Comparison of ENCODE assay signal across 15 cellular contexts in genomic region chr6:108656834-108657233, GRCh38.
DNase-seq lines count a peak whose midpoint lies in the region; ATAC-seq and TF ChIP-seq lines count a peak whose summit lies in the region.
"Had no signal": no experiment of that assay in that cellular context is flagged by ENCODE, and none has a peak within 500 bp of the region (broad histone marks: within the 10 kb centered on the region; RNA-seq: fewer than 3 reads in every experiment).

No MANE protein-coding gene starts in this region.

- TF ChIP-seq EP300 in stomach (IDR thresholded peaks at IDR 0.05), result no peak

- ATAC-seq in T-helper 17 cell (no peak), GM18858 (IDR thresholded peaks at IDR 0.05; ENCODE audit: unreplicated experiment) (no peak)
- ATAC-seq: stimulated activated naive B cell treated with anti-CD40 and anti-IgM and Interleukin-4, amounts not matched to agents 10 μg/mL and 1 μg/mL and 100 μg/mL, for 72 hours had no signal

- H3K27me3 Mint-ChIP-seq in chondrocyte (ENCODE audit: low read depth) (no peaks in the 10 kb centered on the region), mesothelial cell of epicardium (ENCODE audit: low read depth) (no peaks in the 10 kb centered on the region), T-helper 17 cell (no peaks in the 10 kb centered on the region)
- H3K27me3 Mint-ChIP-seq in activated T-cell treated with anti-CD3 and anti-CD28 coated beads, Interleukin-2, amount 50 U/mL, for 24 hours, result no peaks in the 10 kb centered on the region
- H3K27me3 Mint-ChIP-seq: activated naive CD4-positive, alpha-beta T cell treated with anti-CD3 and anti-CD28 coated beads, Interleukin-2, amount 50 U/mL, for 24 hours; IgD-negative memory B cell; stimulated activated naive B cell treated with anti-CD40 and anti-IgM and Interleukin-4, amounts not matched to agents 10 μg/mL and 1 μg/mL and 100 μg/mL, for 72 hours had no signal

- H3K4me3 ChIP-seq in stomach, result peak overlapping the region; percentile 7 to 25 (median 18)
- no peak overlapping the region for H3K4me3 ChIP-seq in HAP-1

- 19 to 50% (median 36%) methylated on average over 2 of the region's 2 CpGs for WGBS in stomach, 5 donors

- TF ChIP-seq CTCF in chondrocyte (IDR thresholded peaks at IDR 0.05) (no peak), mesothelial cell of epicardium (IDR thresholded peaks at IDR 0.05; ENCODE audit: unreplicated experiment) (no peak), stomach (IDR thresholded peaks at IDR 0.05) (no peak)

- H3K27ac ChIP-seq in stomach, result peak overlapping the region; percentile 39 to 87 (median 77)
- H3K27ac ChIP-seq: parathyroid adenoma, VCaP had no signal

- H3K27me3 ChIP-seq in stomach (no peaks in the 10 kb centered on the region), HAP-1 (ENCODE audit: low read depth) (no peaks in the 10 kb centered on the region)

- H3K9me3 Mint-ChIP-seq in chondrocyte (ENCODE audit: low read depth) (peaks cover 3% of the 10 kb centered on the region), mesothelial cell of epicardium (peaks cover 5% of the 10 kb centered on the region)
- no peaks in the 10 kb centered on the region for H3K9me3 Mint-ChIP-seq in activated T-cell treated with anti-CD3 and anti-CD28 coated beads, Interleukin-2, amount 50 U/mL, for 24 hours
- H3K9me3 Mint-ChIP-seq: activated naive CD4-positive, alpha-beta T cell treated with anti-CD3 and anti-CD28 coated beads, Interleukin-2, amount 50 U/mL, for 24 hours; IgD-negative memory B cell had no signal

- H3K36me3 Mint-ChIP-seq in chondrocyte (ENCODE audit: low read depth) (no peaks in the 10 kb centered on the region), mesothelial cell of epicardium (peaks cover 5% of the 10 kb centered on the region), T-helper 17 cell (ENCODE audit: low read depth) (no peaks in the 10 kb centered on the region)
- no peaks in the 10 kb centered on the region for H3K36me3 Mint-ChIP-seq in activated T-cell treated with anti-CD3 and anti-CD28 coated beads, Interleukin-2, amount 50 U/mL, for 24 hours (ENCODE audit: low read depth)
- H3K36me3 Mint-ChIP-seq: activated naive CD4-positive, alpha-beta T cell treated with anti-CD3 and anti-CD28 coated beads, Interleukin-2, amount 50 U/mL, for 24 hours; stimulated activated naive B cell treated with anti-CD40 and anti-IgM and Interleukin-4, amounts not matched to agents 10 μg/mL and 1 μg/mL and 100 μg/mL, for 72 hours had no signal

- H3K4me1 Mint-ChIP-seq in chondrocyte (ENCODE audit: low read depth) (peaks cover 80% of the 10 kb centered on the region), mesothelial cell of epicardium (peaks cover 69% of the 10 kb centered on the region), T-helper 17 cell (peaks cover 21% of the 10 kb centered on the region)
- H3K4me1 Mint-ChIP-seq in activated T-cell treated with anti-CD3 and anti-CD28 coated beads, Interleukin-2, amount 50 U/mL, for 24 hours (ENCODE audit: low read depth), result peaks cover 31% of the 10 kb centered on the region

- H3K36me3 ChIP-seq in stomach, result no peaks in the 10 kb centered on the region
- no peaks in the 10 kb centered on the region for H3K36me3 ChIP-seq in HAP-1 (replicated peaks)

- H3K27ac Mint-ChIP-seq in chondrocyte (ENCODE audit: unreplicated experiment) (peak overlapping the region; percentile 96), mesothelial cell of epicardium (peak overlapping the region; percentile 96), T-helper 17 cell (no peak overlapping the region)
- H3K27ac Mint-ChIP-seq in activated T-cell treated with anti-CD3 and anti-CD28 coated beads, Interleukin-2, amount 50 U/mL, for 24 hours, result no peak overlapping the region
- H3K27ac Mint-ChIP-seq: activated naive CD4-positive, alpha-beta T cell treated with anti-CD3 and anti-CD28 coated beads, Interleukin-2, amount 50 U/mL, for 24 hours; IgD-negative memory B cell; stimulated activated naive B cell treated with anti-CD40 and anti-IgM and Interleukin-4, amounts not matched to agents 10 μg/mL and 1 μg/mL and 100 μg/mL, for 72 hours had no signal

- intact Hi-C loops in stomach (cut with DNase I; ENCODE audit: low total_unique reads), result no loop called here

- H3K9me3 ChIP-seq in stomach (no peaks in the 10 kb centered on the region), T-helper 17 cell (ENCODE audit: control insufficient read depth, low read length, poor library complexity, severe bottlenecking) (no peaks in the 10 kb centered on the region), HAP-1 (no peaks in the 10 kb centered on the region)

- DNase-seq in HuH-7.5 (ENCODE audit: low spot score), result peak; percentile 30
- no peak for DNase-seq in chondrocyte (ENCODE audit: low spot score)
- no peak for DNase-seq in mesothelial cell of epicardium (ENCODE audit: low spot score in 2 of 2, unreplicated experiment in 2 of 2)
- DNase-seq in stomach, result no peak
- DNase-seq in T-helper 17 cell, result no peak
- DNase-seq in HAP-1 (ENCODE audit: low spot score in 2 of 2), result no peak
- no peak for DNase-seq in activated T-cell treated with anti-CD3 and anti-CD28 coated beads, Interleukin-2, amount 50 U/mL, for 24 hours
- DNase-seq: NCI-H82; stimulated activated CD4-positive, alpha-beta T cell treated with anti-CD3 and anti-CD28 coated beads, Interleukin-4, amount 100 ng/mL, for 24 hours; stimulated activated naive B cell treated with anti-CD40 and anti-IgM and Interleukin-4, amounts not matched to agents 10 μg/mL and 1 μg/mL and 100 μg/mL, for 72 hours had no signal

- TF ChIP-seq POLR2A in stomach (IDR thresholded peaks at IDR 0.05), result no peak

- in situ Hi-C loops in HAP-1 (cut with MboI; ENCODE audit: low sequenced_read_pairs), result no loop called here

- H3K4me1 ChIP-seq in stomach (peaks cover 56 to 96% (median 75%) of the 10 kb centered on the region in 4 donors), HAP-1 (no peaks in the 10 kb centered on the region)

- H3K4me3 Mint-ChIP-seq in chondrocyte (ENCODE audit: unreplicated experiment) (no peak overlapping the region), mesothelial cell of epicardium (peak overlapping the region; percentile 58), T-helper 17 cell (no peak overlapping the region)
- no peak overlapping the region for H3K4me3 Mint-ChIP-seq in activated T-cell treated with anti-CD3 and anti-CD28 coated beads, Interleukin-2, amount 50 U/mL, for 24 hours
- H3K4me3 Mint-ChIP-seq: activated naive CD4-positive, alpha-beta T cell treated with anti-CD3 and anti-CD28 coated beads, Interleukin-2, amount 50 U/mL, for 24 hours; stimulated activated naive B cell treated with anti-CD40 and anti-IgM and Interleukin-4, amounts not matched to agents 10 μg/mL and 1 μg/mL and 100 μg/mL, for 72 hours had no signal

Comparison
In these comparisons a context has a peak if more than half of its experiments do, and no peak if none do; other contexts are left out.
1. H3K27ac Mint-ChIP-seq: peak in chondrocyte (single experiment) and mesothelial cell of epicardium (single experiment); none in T-helper 17 cell (single experiment) and activated T-cell treated with anti-CD3 and anti-CD28 coated beads, Interleukin-2, amount 50 U/mL, for 24 hours (single experiment).